Comparison of ENCODE assay signal across 13 cellular contexts in the genomic region with DNA sequence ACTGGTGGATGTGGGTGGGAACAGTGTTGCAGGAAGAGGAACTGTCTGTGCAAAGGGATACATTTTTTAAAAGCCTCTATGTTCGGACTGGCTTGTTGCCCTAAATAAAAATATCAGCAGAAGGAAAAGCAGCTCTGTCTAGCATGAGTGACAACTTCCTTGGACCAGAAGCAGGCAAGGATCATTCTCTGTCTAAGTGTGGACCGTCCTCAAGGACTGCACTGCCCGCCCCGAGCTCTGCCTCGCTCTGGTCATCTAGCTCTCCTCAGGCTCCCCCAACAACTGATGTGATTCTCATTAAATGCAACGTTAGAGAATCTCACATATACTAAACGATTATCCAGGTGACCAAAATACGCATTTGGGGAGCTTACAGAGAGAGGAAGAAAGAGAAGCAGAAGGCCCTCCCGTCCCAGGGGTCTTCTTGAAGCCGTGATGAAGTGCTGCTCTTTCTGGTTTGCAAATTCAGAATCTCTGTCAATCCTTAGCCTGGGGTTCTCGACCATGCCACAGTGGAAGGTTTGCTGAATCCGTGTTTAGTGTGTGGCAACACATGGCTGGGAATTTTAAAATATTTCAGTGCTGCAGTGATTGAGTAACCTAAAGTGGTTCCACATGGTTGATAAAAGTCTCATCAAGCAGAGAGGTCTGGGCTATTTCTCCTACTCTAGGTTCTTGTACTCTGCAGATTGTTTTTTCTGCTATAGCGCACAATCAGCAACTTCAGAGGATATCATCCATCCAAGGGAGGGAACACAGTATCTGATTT.
A peak's percentile ranks its signal among the peaks of the same experiment; 100 is the strongest.
DNase-seq lines count a peak whose midpoint lies in the region; ATAC-seq and TF ChIP-seq lines count a peak whose summit lies in the region.
"Had no signal": no experiment of that assay in that cellular context is flagged by ENCODE, and none has a peak within 500 bp of the region (broad histone marks: within the 10 kb centered on the region; RNA-seq: fewer than 3 reads in every experiment).

No MANE protein-coding gene starts in this region.

- no peaks in the 10 kb centered on the region for H3K4me1 Mint-ChIP-seq in activated CD4-positive, alpha-beta T cell treated with anti-CD3 and anti-CD28 coated beads, Interleukin-2, amount 10 ng/mL, durations not matched to agents 7 days and 5 days

- POLR2A ChIA-PET in RWPE1 (lab: Yijun Ruan, JAX; ENCODE audit: low non-redundant PET) = no interaction called here
- POLR2A ChIA-PET in activated CD4-positive, alpha-beta T cell treated with anti-CD3 and anti-CD28 coated beads, Interleukin-2, amount 10 ng/mL, durations not matched to agents 7 days and 5 days (lab: Charles Lee) = no interaction called here

- H3K9me3 Mint-ChIP-seq in activated CD4-positive, alpha-beta T cell treated with anti-CD3 and anti-CD28 coated beads, Interleukin-2, amount 10 ng/mL, durations not matched to agents 7 days and 5 days = peaks cover 8% of the 10 kb centered on the region

- DNase-seq in AG09319 (ENCODE audit: extremely low read depth, low read depth) = peak; percentile 66
- DNase-seq in fibroblast of gingiva (ENCODE audit: low read depth) = peak; percentile 82
- no peak for DNase-seq in RWPE1 (ENCODE audit: low spot score)
- no peak for DNase-seq in activated CD8-positive, alpha-beta memory T cell treated with anti-CD3 and anti-CD28 coated beads for 24 hours
- DNase-seq in activated CD4-positive, alpha-beta T cell treated with anti-CD3 and anti-CD28 coated beads, Interleukin-2, amount 10 ng/mL, durations not matched to agents 7 days and 5 days = no peak
- DNase-seq: AML-193, MG63, retina, substantia nigra had no signal

- H3K27ac Mint-ChIP-seq in activated CD4-positive, alpha-beta T cell treated with anti-CD3 and anti-CD28 coated beads, Interleukin-2, amount 10 ng/mL, durations not matched to agents 7 days and 5 days = no peak overlapping the region

- CTCF ChIA-PET in RWPE1 (lab: Yijun Ruan, JAX) = no interaction called here
- CTCF ChIA-PET in activated CD4-positive, alpha-beta T cell treated with anti-CD3 and anti-CD28 coated beads, Interleukin-2, amount 10 ng/mL, durations not matched to agents 7 days and 5 days (lab: Charles Lee) = interaction anchor here (0.5 to 1.3 kb wide), 3 partner anchors 8 to 295 kb away, joined by 3 to 4 read pairs (median 3); no protein-coding TSS in a partner anchor

- no peak for TF ChIP-seq CTCF in AG09319 (IDR thresholded peaks at IDR 0.05; ENCODE audit: low read depth, low read length)
- no peak for TF ChIP-seq CTCF in RWPE1 (conservative IDR thresholded peaks at IDR 0.05; ENCODE audit: low read depth)

- no peak overlapping the region for H3K27ac ChIP-seq in RWPE1
- H3K27ac ChIP-seq: ascending aorta had no signal

- no peak overlapping the region for H3K4me3 Mint-ChIP-seq in activated CD4-positive, alpha-beta T cell treated with anti-CD3 and anti-CD28 coated beads, Interleukin-2, amount 10 ng/mL, durations not matched to agents 7 days and 5 days

- ATAC-seq in GM19372 (IDR thresholded peaks at IDR 0.05; ENCODE audit: low read depth, unreplicated experiment) = peak; percentile 40
- peak; percentile 37 for ATAC-seq in HG03095 (IDR thresholded peaks at IDR 0.05; ENCODE audit: unreplicated experiment)
- no peak for ATAC-seq in HG03521 (IDR thresholded peaks at IDR 0.05; ENCODE audit: unreplicated experiment)

- peaks cover 3% of the 10 kb centered on the region for H3K36me3 Mint-ChIP-seq in activated CD4-positive, alpha-beta T cell treated with anti-CD3 and anti-CD28 coated beads, Interleukin-2, amount 10 ng/mL, durations not matched to agents 7 days and 5 days (ENCODE audit: low read depth)

- H3K27me3 Mint-ChIP-seq in activated CD4-positive, alpha-beta T cell treated with anti-CD3 and anti-CD28 coated beads, Interleukin-2, amount 10 ng/mL, durations not matched to agents 7 days and 5 days = no peaks in the 10 kb centered on the region

Comparison
In these comparisons a context has a peak if more than half of its experiments do, and no peak if none do; other contexts are left out.
1. DNase-seq: peak in AG09319 (single experiment) and fibroblast of gingiva (single experiment); none in RWPE1 (single experiment), activated CD8-positive, alpha-beta memory T cell treated with anti-CD3 and anti-CD28 coated beads for 24 hours (single experiment) and activated CD4-positive, alpha-beta T cell treated with anti-CD3 and anti-CD28 coated beads, Interleukin-2, amount 10 ng/mL, durations not matched to agents 7 days and 5 days (single experiment).